Comparison of ENCODE assay signal across 1 cellular context in genomic region chr2:74554821-74555531, GRCh38.
TF ChIP-seq lines count a peak whose summit lies in the region.

No MANE protein-coding gene starts in this region.

TF ChIP-seq in IMR-90, 13 proteins besides CTCF, POLR2A, EP300 and RAD21:
- TF ChIP-seq MAFK (IDR thresholded peaks at IDR 0.05; ENCODE audit: low read depth, low read length), result no peak
- no peak; the same call in 1 of the 2 replicates for TF ChIP-seq MXI1 (IDR thresholded peaks at IDR 0.05; ENCODE audit: borderline replicate concordance, low read depth, low read length)
- no peak for TF ChIP-seq BHLHE40 (IDR thresholded peaks at IDR 0.05; ENCODE audit: low read depth, low read length)
- no peak for TF ChIP-seq CEBPB (IDR thresholded peaks at IDR 0.05; ENCODE audit: low read depth, low read length)
- no peak for TF ChIP-seq RFX5 (IDR thresholded peaks at IDR 0.05; ENCODE audit: low read depth, low read length)
- no peak for TF ChIP-seq ELK1 (IDR thresholded peaks at IDR 0.05; ENCODE audit: borderline replicate concordance, low read depth, low read length)
- TF ChIP-seq CHD1 (IDR thresholded peaks at IDR 0.05; ENCODE audit: low read depth, low read length), result no peak
- TF ChIP-seq SMC3 (IDR thresholded peaks at IDR 0.05; ENCODE audit: low read depth, low read length), result no peak
